In the genomic region with DNA sequence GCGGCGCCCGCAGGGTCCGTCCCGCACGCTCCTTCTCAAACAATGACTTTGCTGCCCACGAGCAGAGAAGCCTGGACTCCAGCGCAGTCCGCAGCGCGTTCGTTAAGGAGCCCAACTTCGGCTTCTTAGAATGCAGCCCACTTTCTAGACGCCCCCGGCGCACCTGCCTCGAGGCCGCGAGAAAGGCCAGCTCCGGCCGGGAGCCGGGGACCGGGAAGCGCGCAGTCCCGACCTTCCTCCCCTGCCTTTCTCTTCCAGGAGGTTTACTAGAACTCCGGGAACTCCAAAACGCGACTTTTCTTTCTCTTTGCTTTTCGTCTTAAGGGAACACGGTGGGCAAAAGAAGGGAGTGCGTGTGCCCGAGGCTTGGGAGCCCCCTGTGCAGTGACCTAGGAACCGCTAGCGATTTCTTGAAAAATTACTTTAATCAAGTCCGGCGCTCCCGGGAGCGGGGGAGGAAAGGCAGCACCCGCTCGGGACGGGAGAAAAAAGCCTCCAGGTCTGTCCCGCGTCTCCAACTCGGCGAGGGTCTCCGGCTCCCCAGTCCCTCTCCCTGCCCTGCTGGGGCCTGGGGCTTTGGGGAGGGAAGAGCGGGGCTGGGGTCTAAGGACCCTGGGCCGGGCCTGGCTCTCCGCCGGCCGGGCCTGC, we compare ENCODE assay signal across 8 cellular contexts. TPM values are rescaled to one million over a fixed set of nuclear protein-coding genes. Genes with fewer than 3 reads are reported as not detected.
DNase-seq lines count a peak whose midpoint lies in the region; ATAC-seq, FAIRE-seq and TF ChIP-seq lines count a peak whose summit lies in the region.

No MANE protein-coding gene starts in this region.

- H3K4me1 Mint-ChIP-seq in HFFc6 (ENCODE audit: low read depth) (peaks cover 7% of the 10 kb centered on the region), brain (peaks cover 24% of the 10 kb centered on the region)

- H3K9ac ChIP-seq in mucosa of rectum (ENCODE audit: low read depth in 1 of 2, low read length in 2 of 2), result peak overlapping the region; percentile 83 to 97

- H3K27me3 Mint-ChIP-seq in HFFc6 (ENCODE audit: insufficient read depth) (peaks cover 61% of the 10 kb centered on the region), brain (peaks cover 97% of the 10 kb centered on the region)

- H3K27ac ChIP-seq in mucosa of rectum (ENCODE audit: low read depth in 2 of 2, low read length in 2 of 2), result peak overlapping the region; percentile 91 to 93

- H3K36me3 ChIP-seq in mucosa of rectum (ENCODE audit: control insufficient read depth in 2 of 2, insufficient read depth in 2 of 2, low read length in 2 of 2), result peaks cover 4 to 7% of the 10 kb centered on the region in 2 donors

- ATAC-seq in HG02973 (IDR thresholded peaks at IDR 0.05; ENCODE audit: unreplicated experiment), result no peak
- ATAC-seq in HG02610 (IDR thresholded peaks at IDR 0.05; ENCODE audit: unreplicated experiment), result no peak
- no peak for ATAC-seq in HG03108 (IDR thresholded peaks at IDR 0.05; ENCODE audit: unreplicated experiment)

- no peak for FAIRE-seq in HTR-8/SVneo (lab: Jason Lieb, UNC)

- H3K4me1 ChIP-seq in mucosa of rectum (ENCODE audit: control insufficient read depth in 2 of 2, insufficient read depth in 2 of 2, low read length in 2 of 2), result peaks cover 10 to 11% of the 10 kb centered on the region in 2 donors

- H3K9me3 Mint-ChIP-seq in HFFc6 (no peaks in the 10 kb centered on the region), brain (peaks cover 0 to 6% (median 0%) of the 10 kb centered on the region in 5 experiments)

- H3K27me3 ChIP-seq in mucosa of rectum (ENCODE audit: control insufficient read depth in 2 of 2, insufficient read depth in 2 of 2, low read length in 2 of 2), result peaks cover 28 to 36% of the 10 kb centered on the region in 2 donors

- H3K27ac Mint-ChIP-seq in HFFc6 (no peak overlapping the region), brain (no peak overlapping the region)

- H3K9me3 ChIP-seq in mucosa of rectum (ENCODE audit: control insufficient read depth in 2 of 2, low read length in 2 of 2), result no peaks in the 10 kb centered on the region

- TF ChIP-seq CTCF in HFFc6 (IDR thresholded peaks at IDR 0.05) (no peak), brain (conservative IDR thresholded peaks at IDR 0.05) (no peak)

- DNase-seq in AG08396 (ENCODE audit: low spot score) (peak; percentile 34), HFFc6 (no peak), HTR-8/SVneo (ENCODE audit: insufficient read length, low spot score) (no peak)

- H3K36me3 Mint-ChIP-seq in HFFc6 (ENCODE audit: low read depth), result 0 out of 2 replicates have a peak, but pooled peaks cover under 1% of the 10 kb centered on the region
- H3K36me3 Mint-ChIP-seq in brain, result no peaks in the 10 kb centered on the region

- H3K4me3 ChIP-seq in mucosa of rectum (ENCODE audit: low read length in 2 of 2), result peak overlapping the region; percentile 85 to 88

- peak overlapping the region; percentile 77 for H3K4me3 Mint-ChIP-seq in HFFc6
- H3K4me3 Mint-ChIP-seq in brain, result peak overlapping the region; percentile 64 to 84 (median 77)

RNA-seq across cellular contexts. Expression of gene HNF1B, which starts 2.6 kb away (rescaled TPM):
- total RNA-seq in HFFc6 (2021; fragmentation: NEBNext Ultra II Directional; extraction: Animal tissue kit (Norgen Biotek cat#: 25700)), result not detected
- 0.61 TPM for polyA plus RNA-seq in brain (ENCODE audit: insufficient read depth, low read depth, low replicate concordance)
